ENCODE assay signal across 25 cellular contexts in genomic region chr11:110867951-110868350, GRCh38.
"Had no signal": no experiment of that assay in that cellular context is flagged by ENCODE, and none has a peak within 500 bp of the region (broad histone marks: within the 10 kb centered on the region; RNA-seq: fewer than 3 reads in every experiment).

No MANE protein-coding gene starts in this region.

- DNase-seq: colonic mucosa; cortex of kidney; dermis blood vessel endothelial cell; dorsolateral prefrontal cortex; effector CD4-positive, alpha-beta T cell; effector CD8-positive, alpha-beta T cell; effector memory CD4-positive, alpha-beta T cell; effector memory CD8-positive, alpha-beta T cell; endodermal cell; erythroblast; esophagus squamous epithelium; foreskin fibroblast; foreskin keratinocyte; foreskin melanocyte; gastrocnemius medialis; glutamatergic neuron; head of caudate nucleus; heart left ventricle; heart right ventricle had no signal

- H3K36me3 ChIP-seq: colonic mucosa, esophagus muscularis mucosa, esophagus squamous epithelium, gastrocnemius medialis, gastroesophageal sphincter, heart left ventricle, heart right ventricle had no signal

- H2AFZ ChIP-seq: hepatocyte had no signal

- H3K27ac Mint-ChIP-seq: dendritic cell treated with granulocyte-macrophage colony-stimulating factor and Interleukin-4, amounts not matched to agents 40 ng/mL and 50 ng/mL, for 4 days; effector memory CD8-positive, alpha-beta T cell; endodermal cell had no signal

- H3K27ac ChIP-seq: colonic mucosa, coronary artery, dorsolateral prefrontal cortex, epithelial cell of prostate, esophagus muscularis mucosa, esophagus squamous epithelium, foreskin keratinocyte, gastrocnemius medialis, gastroesophageal sphincter, heart left ventricle, heart right ventricle, hepatocyte had no signal

- H3K79me2 ChIP-seq: hepatocyte had no signal

- H3K9me3 ChIP-seq: colonic mucosa, esophagus muscularis mucosa, esophagus squamous epithelium, gastrocnemius medialis, gastroesophageal sphincter, heart left ventricle, heart right ventricle had no signal

- H3K4me2 ChIP-seq: hepatocyte had no signal

- ATAC-seq: effector memory CD8-positive, alpha-beta T cell; foreskin keratinocyte; gastrocnemius medialis; gastroesophageal sphincter; heart left ventricle; heart right ventricle had no signal

- H3K4me1 ChIP-seq: colonic mucosa, foreskin keratinocyte, gastrocnemius medialis, gastroesophageal sphincter, heart left ventricle, heart right ventricle had no signal

- H3K9me3 Mint-ChIP-seq: dendritic cell treated with granulocyte-macrophage colony-stimulating factor and Interleukin-4, amounts not matched to agents 40 ng/mL and 50 ng/mL, for 4 days; effector memory CD8-positive, alpha-beta T cell; endodermal cell had no signal

- H3K27me3 ChIP-seq: colonic mucosa, esophagus muscularis mucosa, esophagus squamous epithelium, gastrocnemius medialis, gastroesophageal sphincter, heart left ventricle, heart right ventricle, hepatocyte had no signal

- H3K4me3 ChIP-seq: colonic mucosa, coronary artery, dorsolateral prefrontal cortex, esophagus muscularis mucosa, esophagus squamous epithelium, gastrocnemius medialis, gastroesophageal sphincter, heart left ventricle, heart right ventricle, hepatocyte had no signal
